ENCODE assay signal across 16 cellular contexts in genomic region chr7:48182736-48183369, GRCh38. TPM values are rescaled to one million over a fixed set of nuclear protein-coding genes. Genes with fewer than 3 reads are reported as not detected.
DNase-seq lines count a peak whose midpoint lies in the region; ATAC-seq, FAIRE-seq and TF ChIP-seq lines count a peak whose summit lies in the region.
"Had no signal": no experiment of that assay in that cellular context is flagged by ENCODE, and none has a peak within 500 bp of the region (broad histone marks: within the 10 kb centered on the region; RNA-seq: fewer than 3 reads in every experiment).

No MANE protein-coding gene starts in this region.

- FAIRE-seq in H54 (lab: Jason Lieb, UNC), result no peak
- FAIRE-seq: GM18507, TTC549 had no signal

- H3K4me3 ChIP-seq in GM23248, result no peak overlapping the region
- no peak overlapping the region for H3K4me3 ChIP-seq in NT2/D1 (ENCODE audit: insufficient read length, low read depth)
- no peak overlapping the region for H3K4me3 ChIP-seq in endodermal cell (ENCODE audit: low read length)
- H3K4me3 ChIP-seq: left ventricle myocardium inferior had no signal

- H3K27ac ChIP-seq in GM23248, result peak overlapping the region; percentile 48
- H3K27ac ChIP-seq in endodermal cell (ENCODE audit: low read depth, low read length), result peak overlapping the region; percentile 89
- H3K27ac ChIP-seq: left ventricle myocardium inferior, parathyroid adenoma had no signal

- H3K27me3 Mint-ChIP-seq in endodermal cell (ENCODE audit: insufficient read depth), result no peaks in the 10 kb centered on the region
- peaks cover 3% of the 10 kb centered on the region for H3K27me3 Mint-ChIP-seq in osteocyte (ENCODE audit: unreplicated experiment)

- no peak overlapping the region for H3K27ac Mint-ChIP-seq in endodermal cell
- H3K27ac Mint-ChIP-seq in osteocyte (ENCODE audit: unreplicated experiment), result peak overlapping the region; percentile 70
- H3K27ac Mint-ChIP-seq: stimulated activated naive CD8-positive, alpha-beta T cell treated with anti-CD3 and anti-CD28 coated beads, Interleukin-15, amount 100 ng/mL, for 72 hours had no signal

- peaks cover 7% of the 10 kb centered on the region for H3K9me3 Mint-ChIP-seq in endodermal cell
- peaks cover 22% of the 10 kb centered on the region for H3K9me3 Mint-ChIP-seq in osteocyte (ENCODE audit: unreplicated experiment)

- TF ChIP-seq POLR2A in H54 (IDR thresholded peaks at IDR 0.05; ENCODE audit: low read depth, low read length), result no peak

- H3K9ac ChIP-seq in GM23248 (peak overlapping the region; percentile 5; the same call in 1 of the 2 replicates), NT2/D1 (ENCODE audit: insufficient read length, low read depth) (no peak overlapping the region), endodermal cell (ENCODE audit: extremely low read depth, low read length, poor library complexity, severe bottlenecking) (no peak overlapping the region)
- H3K9ac ChIP-seq: parathyroid adenoma had no signal

- H2AFZ ChIP-seq in GM23248, result peak overlapping the region; percentile 60
- H2AFZ ChIP-seq: parathyroid adenoma had no signal

- H3K9me3 ChIP-seq in GM23248 (ENCODE audit: low read depth) (no peaks in the 10 kb centered on the region), NT2/D1 (ENCODE audit: insufficient read depth, low read length) (peaks cover 14% of the 10 kb centered on the region), endodermal cell (ENCODE audit: control insufficient read depth, low read length) (peaks cover 17% of the 10 kb centered on the region)

- no peaks in the 10 kb centered on the region for H3K79me2 ChIP-seq in GM23248 (ENCODE audit: insufficient read depth)
- H3K79me2 ChIP-seq: parathyroid adenoma had no signal

- H3K4me2 ChIP-seq in GM23248 (ENCODE audit: unreplicated experiment), result peak overlapping the region; percentile 19

- TF ChIP-seq CTCF in endodermal cell (conservative IDR thresholded peaks at IDR 0.05) (no peak), osteocyte (IDR thresholded peaks at IDR 0.05) (no peak)

- H3F3A ChIP-seq in GM23248 (ENCODE audit: insufficient read depth), result peaks cover 26% of the 10 kb centered on the region

- H3K36me3 Mint-ChIP-seq in endodermal cell (ENCODE audit: low read depth) (no peaks in the 10 kb centered on the region), osteocyte (ENCODE audit: unreplicated experiment) (peaks cover 2% of the 10 kb centered on the region)

- no peak for ATAC-seq in GM21367 (IDR thresholded peaks at IDR 0.05; ENCODE audit: unreplicated experiment)
- ATAC-seq: stimulated activated naive CD8-positive, alpha-beta T cell treated with anti-CD3 and anti-CD28 coated beads, Interleukin-15, amount 100 ng/mL, for 72 hours had no signal

- H3K4me3 Mint-ChIP-seq in endodermal cell (no peak overlapping the region), osteocyte (ENCODE audit: unreplicated experiment) (no peak overlapping the region)
- H3K4me3 Mint-ChIP-seq: stimulated activated naive CD8-positive, alpha-beta T cell treated with anti-CD3 and anti-CD28 coated beads, Interleukin-15, amount 100 ng/mL, for 72 hours had no signal

- peak; percentile 65 for DNase-seq in GM23248
- peak; percentile 40 for DNase-seq in NT2/D1 (ENCODE audit: low read depth, low spot score)
- DNase-seq in endodermal cell, result no peak
- no peak for DNase-seq in osteocyte (ENCODE audit: extremely low spot score, unreplicated experiment)
- no peak for DNase-seq in H54 (ENCODE audit: insufficient read length, low spot score)
- DNase-seq in DMS 273 treated with DMSO at 0.1 percent for 48 hours (lab: John Stamatoyannopoulos, UW), result no peak
- DNase-seq in NCI-H2029 treated with DMSO at 0.1 percent for 48 hours (lab: John Stamatoyannopoulos, UW), result no peak
- DNase-seq: activated CD8-positive, alpha-beta memory T cell treated with anti-CD3 and anti-CD28 coated beads, Interleukin-2, amount 50 U/mL, for 4 hours; left ventricle myocardium inferior; NCI-H2029; stimulated activated CD4-positive, alpha-beta T cell treated with anti-CD3 and anti-CD28 coated beads, Interleukin-2, amount 100 ng/mL, for 48 hours; stimulated activated naive CD8-positive, alpha-beta T cell treated with anti-CD3 and anti-CD28 coated beads, Interleukin-15, amount 100 ng/mL, for 72 hours had no signal

- in situ Hi-C loops in GM23248 (cut with MboI), result no loop called here

- peaks cover 18% of the 10 kb centered on the region for H3K4me1 Mint-ChIP-seq in endodermal cell
- peaks cover 29% of the 10 kb centered on the region for H3K4me1 Mint-ChIP-seq in osteocyte (ENCODE audit: unreplicated experiment)

- WGBS in GM23248 (ENCODE audit: low coverage in 1 of 2, low lambda C conversion rate in 2 of 2, missing lambda C conversion rate in 2 of 2), 2 experiments, result 27 to 30% methylated on average over 3 of the region's 3 CpGs
- 75% methylated on average over 3 of the region's 3 CpGs; no CpG with 5 or more reads in 1 of the 2 experiments for WGBS in endodermal cell (ENCODE audit: insufficient coverage in 1 of 2, insufficient read length in 1 of 2), 2 experiments

- H3K36me3 ChIP-seq in GM23248 (ENCODE audit: low read depth) (no peaks in the 10 kb centered on the region), NT2/D1 (ENCODE audit: insufficient read depth, insufficient read length, low read length) (no peaks in the 10 kb centered on the region), endodermal cell (ENCODE audit: control insufficient read depth, insufficient read depth, low read length) (no peaks in the 10 kb centered on the region)
- H3K36me3 ChIP-seq: left ventricle myocardium inferior had no signal

- H3K4me1 ChIP-seq in GM23248 (ENCODE audit: insufficient read depth), result peaks cover 23% of the 10 kb centered on the region
- no peaks in the 10 kb centered on the region for H3K4me1 ChIP-seq in NT2/D1 (ENCODE audit: insufficient read depth, insufficient read length)
- H3K4me1 ChIP-seq in endodermal cell (ENCODE audit: control insufficient read depth, insufficient read depth, low read length), result no peaks in the 10 kb centered on the region
- H3K4me1 ChIP-seq: left ventricle myocardium inferior, parathyroid adenoma had no signal

- no peaks in the 10 kb centered on the region for H4K20me1 ChIP-seq in GM23248 (ENCODE audit: insufficient read depth)

- H3K9me2 ChIP-seq in GM23248 (ENCODE audit: insufficient read depth), result no peaks in the 10 kb centered on the region

- H3K27me3 ChIP-seq in GM23248 (replicated peaks; ENCODE audit: insufficient read depth) (no peaks in the 10 kb centered on the region), NT2/D1 (ENCODE audit: insufficient read depth, insufficient read length) (no peaks in the 10 kb centered on the region), endodermal cell (ENCODE audit: control insufficient read depth, insufficient read depth, low read length, poor library complexity, severe bottlenecking) (no peaks in the 10 kb centered on the region)

RNA-seq across cellular contexts. Expression of gene ABCA13, which starts 11.6 kb away (rescaled TPM):
- 0.11 TPM in 1 of 2 replicates, not detected in the other for total RNA-seq in GM23248 (2014; rRNA removed; shearing (Covaris generic))
- not detected in 2 replicates for polyA plus RNA-seq in GM23248 (2016; fragmentation: Nextera tagmentation; extraction: Ambion mirVana)
- under 1 TPM; 0.04 to 0.11 TPM for total RNA-seq in endodermal cell
- polyA plus RNA-seq in endodermal cell (2013, experiment 1 of 2), result 0.14 TPM
- polyA plus RNA-seq in endodermal cell (2013, experiment 2 of 2), result 0.29 TPM
- 0.63 and 1.1 TPM in 2 replicates for total RNA-seq in osteocyte
- total RNA-seq: left ventricle myocardium inferior had no signal

Comparison
In these comparisons a context has a peak if more than half of its experiments do, and no peak if none do; other contexts are left out.
1. DNase-seq: peak in GM23248 (single experiment) and NT2/D1 (single experiment); none in endodermal cell (single experiment), osteocyte (single experiment), H54 (single experiment), DMS 273 treated with DMSO at 0.1 percent for 48 hours (single experiment) and NCI-H2029 treated with DMSO at 0.1 percent for 48 hours (single experiment).